ENCODE assay signal across 15 cellular contexts in genomic region chr10:94314913-94315545, GRCh38. TPM values are rescaled to one million over a fixed set of nuclear protein-coding genes. Genes with fewer than 3 reads are reported as not detected.
DNase-seq lines count a peak whose midpoint lies in the region; ATAC-seq and TF ChIP-seq lines count a peak whose summit lies in the region.
"Had no signal": no experiment of that assay in that cellular context is flagged by ENCODE, and none has a peak within 500 bp of the region (broad histone marks: within the 10 kb centered on the region; RNA-seq: fewer than 3 reads in every experiment).

No MANE protein-coding gene starts in this region.

- no peak overlapping the region for H3K23ac ChIP-seq in mesendoderm (ENCODE audit: low read length)

- H3K79me2 ChIP-seq in mesendoderm (ENCODE audit: control insufficient read depth, insufficient read depth, low read length), result no peaks in the 10 kb centered on the region

- no peak overlapping the region for H3K4me3 Mint-ChIP-seq in endodermal cell
- H3K4me3 Mint-ChIP-seq: activated naive CD4-positive, alpha-beta T cell treated with anti-CD3 and anti-CD28 coated beads, Interleukin-2, amount 50 U/mL, for 24 hours; dendritic cell treated with granulocyte-macrophage colony-stimulating factor and Interleukin-4, amounts not matched to agents 40 ng/mL and 50 ng/mL, for 4 days; natural killer cell had no signal

- no peak overlapping the region for H2BK120ac ChIP-seq in mesendoderm (ENCODE audit: low read depth, low read length)

- H4K8ac ChIP-seq in mesendoderm (ENCODE audit: low read depth, low read length), result no peak overlapping the region

- TF ChIP-seq CTCF in endodermal cell (conservative IDR thresholded peaks at IDR 0.05) (peak; percentile 40), prostate gland (IDR thresholded peaks at IDR 0.05) (no peak)

- DNase-seq in AG20443 (ENCODE audit: low spot score), result peak; percentile 68
- DNase-seq in LHCN-M2 (ENCODE audit: low read depth), result peak; percentile 4
- DNase-seq in endodermal cell, result peak; percentile 50
- peak; percentile 28 for DNase-seq in mesendoderm
- no peak for DNase-seq in prostate gland (ENCODE audit: low spot score)
- DNase-seq in retina, result no peak
- DNase-seq in RPMI8226, result no peak
- DNase-seq: CD4-positive, CD25-positive, alpha-beta regulatory T cell; gastrocnemius medialis; natural killer cell; NCI-H345 had no signal

- no peak overlapping the region for H3K4ac ChIP-seq in mesendoderm (ENCODE audit: low read depth, low read length)

- ATAC-seq in HG03439 (IDR thresholded peaks at IDR 0.05; ENCODE audit: unreplicated experiment), result no peak
- ATAC-seq: gastrocnemius medialis, natural killer cell had no signal

- intact Hi-C loops in prostate gland (cut with DNase I), result no loop called here

- H3K4me3 ChIP-seq in endodermal cell (ENCODE audit: low read length) (no peak overlapping the region), mesendoderm (ENCODE audit: low read length) (no peak overlapping the region), prostate gland (no peak overlapping the region)
- H3K4me3 ChIP-seq: gastrocnemius medialis, skin epidermis had no signal

- no peak overlapping the region for H4K5ac ChIP-seq in mesendoderm (ENCODE audit: low read length)

- no peaks in the 10 kb centered on the region for H3K79me1 ChIP-seq in mesendoderm (ENCODE audit: low read length)

- no peak overlapping the region for H2BK5ac ChIP-seq in mesendoderm (ENCODE audit: low read length)

- H2BK15ac ChIP-seq in mesendoderm (replicated peaks; ENCODE audit: low read depth), result no peak overlapping the region

- H3K27ac ChIP-seq in endodermal cell (ENCODE audit: low read depth, low read length) (no peak overlapping the region), mesendoderm (ENCODE audit: low read depth, low read length) (no peak overlapping the region), prostate gland (no peak overlapping the region)
- H3K27ac ChIP-seq: gastrocnemius medialis, skin epidermis had no signal

- H3K27ac Mint-ChIP-seq in endodermal cell, result no peak overlapping the region
- H3K27ac Mint-ChIP-seq: activated naive CD4-positive, alpha-beta T cell treated with anti-CD3 and anti-CD28 coated beads, Interleukin-2, amount 50 U/mL, for 24 hours; CD4-positive, CD25-positive, alpha-beta regulatory T cell; dendritic cell treated with granulocyte-macrophage colony-stimulating factor and Interleukin-4, amounts not matched to agents 40 ng/mL and 50 ng/mL, for 4 days; natural killer cell had no signal

- H3K18ac ChIP-seq in mesendoderm (ENCODE audit: low read length), result no peak overlapping the region

- no peaks in the 10 kb centered on the region for H3K4me1 Mint-ChIP-seq in endodermal cell
- H3K4me1 Mint-ChIP-seq: activated naive CD4-positive, alpha-beta T cell treated with anti-CD3 and anti-CD28 coated beads, Interleukin-2, amount 50 U/mL, for 24 hours; CD4-positive, CD25-positive, alpha-beta regulatory T cell had no signal

- H3K9me3 ChIP-seq in endodermal cell (ENCODE audit: control insufficient read depth, low read length) (no peaks in the 10 kb centered on the region), prostate gland (no peaks in the 10 kb centered on the region)
- H3K9me3 ChIP-seq: gastrocnemius medialis had no signal

- 87 to 96% methylated on average over 4 to 6 of the region's 6 CpGs for WGBS in endodermal cell (ENCODE audit: insufficient coverage in 1 of 2, insufficient read length in 1 of 2), 2 experiments
- WGBS in mesendoderm (ENCODE audit: extremely low coverage, insufficient coverage, low lambda C conversion rate), result no CpG with 5 or more reads among the region's 6 CpGs
- 78% methylated on average over 6 of the region's 6 CpGs for WGBS in prostate gland

- TF ChIP-seq POLR2A in prostate gland (IDR thresholded peaks at IDR 0.05), result no peak

- H3K9me3 Mint-ChIP-seq in endodermal cell, result no peaks in the 10 kb centered on the region
- H3K9me3 Mint-ChIP-seq: activated naive CD4-positive, alpha-beta T cell treated with anti-CD3 and anti-CD28 coated beads, Interleukin-2, amount 50 U/mL, for 24 hours; dendritic cell treated with granulocyte-macrophage colony-stimulating factor and Interleukin-4, amounts not matched to agents 40 ng/mL and 50 ng/mL, for 4 days; natural killer cell had no signal

- no peaks in the 10 kb centered on the region for H3K27me3 Mint-ChIP-seq in endodermal cell (ENCODE audit: insufficient read depth)

- H3K9ac ChIP-seq in endodermal cell (ENCODE audit: extremely low read depth, low read length, poor library complexity, severe bottlenecking) (no peak overlapping the region), mesendoderm (ENCODE audit: low read length) (no peak overlapping the region)

- no peak overlapping the region for H3K4me2 ChIP-seq in mesendoderm (ENCODE audit: low read length)

- no peaks in the 10 kb centered on the region for H3K27me3 ChIP-seq in endodermal cell (ENCODE audit: control insufficient read depth, insufficient read depth, low read length, poor library complexity, severe bottlenecking)
- H3K27me3 ChIP-seq in mesendoderm (ENCODE audit: insufficient read depth, low read length, poor library complexity), result no peaks in the 10 kb centered on the region
- no peaks in the 10 kb centered on the region for H3K27me3 ChIP-seq in prostate gland (replicated peaks; ENCODE audit: insufficient read depth)
- H3K27me3 ChIP-seq: gastrocnemius medialis had no signal

- H2AK5ac ChIP-seq in mesendoderm (ENCODE audit: low read length), result no peak overlapping the region

- H3K36me3 ChIP-seq in endodermal cell (ENCODE audit: control insufficient read depth, insufficient read depth, low read length) (peaks cover 60% of the 10 kb centered on the region), mesendoderm (ENCODE audit: control insufficient read depth, insufficient read depth, low read length) (no peaks in the 10 kb centered on the region), prostate gland (no peaks in the 10 kb centered on the region)
- H3K36me3 ChIP-seq: gastrocnemius medialis had no signal

- H3K4me1 ChIP-seq in endodermal cell (ENCODE audit: control insufficient read depth, insufficient read depth, low read length) (peaks cover 5% of the 10 kb centered on the region), mesendoderm (ENCODE audit: control insufficient read depth, low read depth, low read length) (no peaks in the 10 kb centered on the region), prostate gland (replicated peaks) (no peaks in the 10 kb centered on the region)
- H3K4me1 ChIP-seq: gastrocnemius medialis had no signal

- H3K36me3 Mint-ChIP-seq in endodermal cell (ENCODE audit: low read depth), result peaks cover 34% of the 10 kb centered on the region
- H3K36me3 Mint-ChIP-seq: activated naive CD4-positive, alpha-beta T cell treated with anti-CD3 and anti-CD28 coated beads, Interleukin-2, amount 50 U/mL, for 24 hours; CD4-positive, CD25-positive, alpha-beta regulatory T cell; natural killer cell had no signal

- no peak overlapping the region for H3K56ac ChIP-seq in mesendoderm (ENCODE audit: low read length)

RNA-seq across cellular contexts. Expression of gene NOC3L, which starts 47.7 kb away (rescaled TPM):
- total RNA-seq in LHCN-M2 (2014; rRNA removed) (46.8 and 52.2 TPM in 2 replicates), endodermal cell (10 to 100 TPM; 18.8 to 22.2 TPM), prostate gland (10 to 100 TPM; 15.6 to 15.8 TPM)
- polyA plus RNA-seq in LHCN-M2 (2012), result 9.4 TPM
- polyA plus RNA-seq in endodermal cell (2013, experiment 1 of 2), result 25.0 TPM
- 20.8 TPM for polyA plus RNA-seq in endodermal cell (2013, experiment 2 of 2)
- polyA plus RNA-seq in mesendoderm (2013, experiment 1 of 2), result 26.4 TPM
- polyA plus RNA-seq in mesendoderm (2013, experiment 2 of 2), result 27.3 TPM

Comparison
In these comparisons a context has a peak if more than half of its experiments do, and no peak if none do; other contexts are left out.
1. DNase-seq: peak in AG20443 (single experiment), LHCN-M2 (single experiment), endodermal cell (single experiment) and mesendoderm (single experiment); none in prostate gland (single experiment), retina (single experiment) and RPMI8226 (single experiment).